Comparison of ENCODE assay signal across 10 cellular contexts in genomic region chr7:151630349-151630748, GRCh38.
DNase-seq lines count a peak whose midpoint lies in the region; ATAC-seq and TF ChIP-seq lines count a peak whose summit lies in the region.
"Had no signal": no experiment of that assay in that cellular context is flagged by ENCODE, and none has a peak within 500 bp of the region (broad histone marks: within the 10 kb centered on the region; RNA-seq: fewer than 3 reads in every experiment).

No MANE protein-coding gene starts in this region.

- TF ChIP-seq CTCF in SU-DHL-6 (IDR thresholded peaks at IDR 0.05; ENCODE audit: insufficient read depth, low read length, poor library complexity, severe bottlenecking), result no peak
- TF ChIP-seq CTCF in esophagus squamous epithelium (IDR thresholded peaks at IDR 0.05), result no peak
- no peak for TF ChIP-seq CTCF in smooth muscle cell (IDR thresholded peaks at IDR 0.05; ENCODE audit: borderline replicate concordance, insufficient read depth, poor library complexity, severe bottlenecking)

- H3K4me2 ChIP-seq in SU-DHL-6 (ENCODE audit: low read depth, low read length, poor library complexity, severe bottlenecking), result peak overlapping the region; percentile 86
- H3K4me2 ChIP-seq in smooth muscle cell, result peak overlapping the region; percentile 95

- H3K4me1 Mint-ChIP-seq in activated T-cell treated with anti-CD3 and anti-CD28 coated beads, Interleukin-2, amount 50 U/mL, for 72 hours (ENCODE audit: low read depth), result peaks cover 31% of the 10 kb centered on the region

- peaks cover 2 to 3% of the 10 kb centered on the region in 2 donors for H3K9me3 Mint-ChIP-seq in activated T-cell treated with anti-CD3 and anti-CD28 coated beads, Interleukin-2, amount 50 U/mL, for 72 hours

- H3K27me3 Mint-ChIP-seq in activated T-cell treated with anti-CD3 and anti-CD28 coated beads, Interleukin-2, amount 50 U/mL, for 72 hours (ENCODE audit: low read depth), result no peaks in the 10 kb centered on the region

- no peak for ATAC-seq in activated T-cell treated with anti-CD3 and anti-CD28 coated beads, Interleukin-2, amount 50 U/mL, for 72 hours (replicated peaks in 1 of 2)

- no peaks in the 10 kb centered on the region for H3K36me3 ChIP-seq in SU-DHL-6 (ENCODE audit: low read length)
- peaks cover 0 to 17% (median 0%) of the 10 kb centered on the region in 3 donors for H3K36me3 ChIP-seq in esophagus squamous epithelium
- H3K36me3 ChIP-seq in smooth muscle cell (ENCODE audit: low read depth), result no peaks in the 10 kb centered on the region

- H3K9ac ChIP-seq in SU-DHL-6 (ENCODE audit: low read length) (no peak overlapping the region), smooth muscle cell (ENCODE audit: low read depth) (no peak overlapping the region)

- intact Hi-C loops in esophagus squamous epithelium (cut with DNase I), result no loop called here

- H3K9me2 ChIP-seq in SU-DHL-6 (replicated peaks; ENCODE audit: insufficient read depth, low read length), result no peaks in the 10 kb centered on the region

- H3K27ac Mint-ChIP-seq in activated T-cell treated with anti-CD3 and anti-CD28 coated beads, Interleukin-2, amount 50 U/mL, for 72 hours, result no peak overlapping the region

- no peaks in the 10 kb centered on the region for H3K9me3 ChIP-seq in SU-DHL-6 (ENCODE audit: insufficient read depth, low read length)
- no peaks in the 10 kb centered on the region for H3K9me3 ChIP-seq in esophagus squamous epithelium
- H3K9me3 ChIP-seq in smooth muscle cell (replicated peaks; ENCODE audit: low read depth), result no peaks in the 10 kb centered on the region

- no peak overlapping the region for H3K27ac ChIP-seq in SU-DHL-6 (ENCODE audit: low read depth, low read length)
- peak overlapping the region; percentile 5 to 97 (median 92) for H3K27ac ChIP-seq in esophagus squamous epithelium
- no peak overlapping the region for H3K27ac ChIP-seq in smooth muscle cell (ENCODE audit: low read depth)

- H3K79me2 ChIP-seq in SU-DHL-6 (ENCODE audit: insufficient read depth, low read length) (no peaks in the 10 kb centered on the region), smooth muscle cell (ENCODE audit: low read depth) (peaks cover 23% of the 10 kb centered on the region)

- peaks cover 0 to 52% (median 7%) of the 10 kb centered on the region in 3 donors for H3K4me1 ChIP-seq in esophagus squamous epithelium
- peaks cover 10% of the 10 kb centered on the region for H3K4me1 ChIP-seq in smooth muscle cell (ENCODE audit: low read depth)

- no peak for DNase-seq in activated T-cell treated with anti-CD3 and anti-CD28 coated beads, Interleukin-2, amount 50 U/mL, for 72 hours
- DNase-seq in activated T-cell treated with anti-CD3 and anti-CD28 coated beads, Interleukin-2, amount 50 U/mL, for 1 hour, result no peak
- DNase-seq in esophagus squamous epithelium (lab: John Stamatoyannopoulos, UW), result no peak
- no peak for DNase-seq in smooth muscle cell (lab: John Stamatoyannopoulos, UW; ENCODE audit: unreplicated experiment)
- DNase-seq in putamen (ENCODE audit: low spot score), result no peak
- DNase-seq in NCI-H1436 treated with DMSO at 0.1 percent for 48 hours (lab: John Stamatoyannopoulos, UW), result no peak
- DNase-seq in NCI-H2029 (lab: John Stamatoyannopoulos, UW), result no peak
- DNase-seq: NCI-H1436, SHP77 treated with DMSO at 0.1 percent for 48 hours had no signal

- H3K36me3 Mint-ChIP-seq in activated T-cell treated with anti-CD3 and anti-CD28 coated beads, Interleukin-2, amount 50 U/mL, for 72 hours (ENCODE audit: insufficient read depth in 2 of 2), result peaks cover 5 to 15% of the 10 kb centered on the region in 2 donors

- peak overlapping the region; percentile 91 to 95 for H3K4me3 Mint-ChIP-seq in activated T-cell treated with anti-CD3 and anti-CD28 coated beads, Interleukin-2, amount 50 U/mL, for 72 hours

- TF ChIP-seq POLR2A in esophagus squamous epithelium (IDR thresholded peaks at IDR 0.05), result no peak

- H2AFZ ChIP-seq in SU-DHL-6 (ENCODE audit: low read depth, low read length, severe bottlenecking) (no peak overlapping the region), smooth muscle cell (ENCODE audit: low read depth) (no peak overlapping the region)

- 83 to 85% methylated on average over 5 of the region's 5 CpGs for WGBS in esophagus squamous epithelium, 2 donors
- 91% methylated on average over 5 of the region's 5 CpGs for WGBS in smooth muscle cell (ENCODE audit: low lambda C conversion rate)

- no peaks in the 10 kb centered on the region for H4K20me1 ChIP-seq in SU-DHL-6 (ENCODE audit: low read depth, low read length)
- peaks cover 3% of the 10 kb centered on the region for H4K20me1 ChIP-seq in smooth muscle cell (ENCODE audit: low read depth)

- H3K27me3 ChIP-seq in SU-DHL-6 (ENCODE audit: low read length) (no peaks in the 10 kb centered on the region), esophagus squamous epithelium (no peaks in the 10 kb centered on the region), smooth muscle cell (ENCODE audit: low read depth) (no peaks in the 10 kb centered on the region)

- H3F3A ChIP-seq in SU-DHL-6 (ENCODE audit: insufficient read depth) (peaks cover 9% of the 10 kb centered on the region), smooth muscle cell (ENCODE audit: low read depth) (peaks cover 4% of the 10 kb centered on the region)

- H3K4me3 ChIP-seq in SU-DHL-6 (ENCODE audit: insufficient read depth, low read length, poor library complexity, severe bottlenecking), result no peak overlapping the region
- H3K4me3 ChIP-seq in esophagus squamous epithelium, result peak overlapping the region; percentile 60 to 95 (median 74)
- H3K4me3 ChIP-seq in smooth muscle cell, result peak overlapping the region; percentile 92

Comparison
In these comparisons a context has a peak if more than half of its experiments do, and no peak if none do; other contexts are left out.
1. H3K27ac ChIP-seq: peak in esophagus squamous epithelium (4 of 4); none in SU-DHL-6 (single experiment) and smooth muscle cell (single experiment).